ENCODE assay signal across 16 cellular contexts in genomic region chr10:131084791-131085585, GRCh38.
"Had no signal": no experiment of that assay in that cellular context is flagged by ENCODE, and none has a peak within 500 bp of the region (broad histone marks: within the 10 kb centered on the region; RNA-seq: fewer than 3 reads in every experiment).

No MANE protein-coding gene starts in this region.

- H3K27ac ChIP-seq: brain microvascular endothelial cell, hepatocyte, right atrium auricular region, spleen, tibial nerve had no signal

- H3K36me3 Mint-ChIP-seq: stimulated activated naive B cell treated with anti-CD40 and anti-IgM and Interleukin-4, amounts not matched to agents 10 μg/mL and 1 μg/mL and 100 μg/mL, for 72 hours had no signal

- H3K9me3 ChIP-seq: right atrium auricular region, spleen had no signal

- H3K27me3 ChIP-seq: brain microvascular endothelial cell, hepatocyte, right atrium auricular region, spleen, tibial nerve had no signal

- H3K36me3 ChIP-seq: brain microvascular endothelial cell, right atrium auricular region, spleen, tibial nerve had no signal

- H3K4me1 ChIP-seq: right atrium auricular region had no signal

- ATAC-seq: activated CD4-positive, CD25-positive, alpha-beta regulatory T cell treated with anti-CD3 and anti-CD28 coated beads, Interleukin-2, amount 50 U/mL, for 24 hours; stimulated activated naive B cell treated with anti-CD40 and anti-IgM and Interleukin-4, amounts not matched to agents 10 μg/mL and 1 μg/mL and 100 μg/mL, for 72 hours had no signal

- DNase-seq: activated naive CD4-positive, alpha-beta T cell; amygdala; brain microvascular endothelial cell; dermis blood vessel endothelial cell; erythroblast; kidney glomerular epithelial cell; stimulated activated CD4-positive, alpha-beta T cell treated with anti-CD3 and anti-CD28 coated beads, Interleukin-1b, Interleukin-23, amount 100 ng/mL, for 48 hours; stimulated activated naive B cell treated with anti-CD40 and anti-IgM and Interleukin-4, amounts not matched to agents 10 μg/mL and 1 μg/mL and 100 μg/mL, for 72 hours had no signal

- H3K27ac Mint-ChIP-seq: activated T-helper 1 cell treated with anti-CD3 and anti-CD28 coated beads, Interleukin-12 subunit alpha, Interleukin-12 subunit beta, Interleukin-2, Interleukin-4 antibody, amounts not matched to agents 30 ng/mL and 10 ng/mL and 1 ng/mL, durations not matched to agents 14 hours and 24 hours and 36 hours; endodermal cell; stimulated activated naive B cell treated with anti-CD40 and anti-IgM and Interleukin-4, amounts not matched to agents 10 μg/mL and 1 μg/mL and 100 μg/mL, for 72 hours; T-helper 2 cell treated with Interferon-gamma antibody and Interleukin-4, amounts not matched to agents 5 μg/mL and 100 μg/mL, for 36 hours had no signal

- H3K4me1 Mint-ChIP-seq: stimulated activated naive B cell treated with anti-CD40 and anti-IgM and Interleukin-4, amounts not matched to agents 10 μg/mL and 1 μg/mL and 100 μg/mL, for 72 hours had no signal

- H3K9me3 Mint-ChIP-seq: activated T-helper 1 cell treated with anti-CD3 and anti-CD28 coated beads, Interleukin-12 subunit alpha, Interleukin-12 subunit beta, Interleukin-2, Interleukin-4 antibody, amounts not matched to agents 30 ng/mL and 10 ng/mL and 1 ng/mL, durations not matched to agents 14 hours and 24 hours and 36 hours; endodermal cell; stimulated activated naive B cell treated with anti-CD40 and anti-IgM and Interleukin-4, amounts not matched to agents 10 μg/mL and 1 μg/mL and 100 μg/mL, for 72 hours; T-helper 2 cell treated with Interferon-gamma antibody and Interleukin-4, amounts not matched to agents 5 μg/mL and 100 μg/mL, for 36 hours had no signal

- H2AFZ ChIP-seq: hepatocyte had no signal

- H3K4me3 Mint-ChIP-seq: activated T-helper 1 cell treated with anti-CD3 and anti-CD28 coated beads, Interleukin-12 subunit alpha, Interleukin-12 subunit beta, Interleukin-2, Interleukin-4 antibody, amounts not matched to agents 30 ng/mL and 10 ng/mL and 1 ng/mL, durations not matched to agents 14 hours and 24 hours and 36 hours; endodermal cell; stimulated activated naive B cell treated with anti-CD40 and anti-IgM and Interleukin-4, amounts not matched to agents 10 μg/mL and 1 μg/mL and 100 μg/mL, for 72 hours; T-helper 2 cell treated with Interferon-gamma antibody and Interleukin-4, amounts not matched to agents 5 μg/mL and 100 μg/mL, for 36 hours had no signal

- H3K79me2 ChIP-seq: hepatocyte had no signal

- H3K4me3 ChIP-seq: hepatocyte, right atrium auricular region, spleen, tibial nerve had no signal

- H3K4me2 ChIP-seq: hepatocyte had no signal
